Comparison of ENCODE assay signal across 8 cellular contexts in the genomic region with DNA sequence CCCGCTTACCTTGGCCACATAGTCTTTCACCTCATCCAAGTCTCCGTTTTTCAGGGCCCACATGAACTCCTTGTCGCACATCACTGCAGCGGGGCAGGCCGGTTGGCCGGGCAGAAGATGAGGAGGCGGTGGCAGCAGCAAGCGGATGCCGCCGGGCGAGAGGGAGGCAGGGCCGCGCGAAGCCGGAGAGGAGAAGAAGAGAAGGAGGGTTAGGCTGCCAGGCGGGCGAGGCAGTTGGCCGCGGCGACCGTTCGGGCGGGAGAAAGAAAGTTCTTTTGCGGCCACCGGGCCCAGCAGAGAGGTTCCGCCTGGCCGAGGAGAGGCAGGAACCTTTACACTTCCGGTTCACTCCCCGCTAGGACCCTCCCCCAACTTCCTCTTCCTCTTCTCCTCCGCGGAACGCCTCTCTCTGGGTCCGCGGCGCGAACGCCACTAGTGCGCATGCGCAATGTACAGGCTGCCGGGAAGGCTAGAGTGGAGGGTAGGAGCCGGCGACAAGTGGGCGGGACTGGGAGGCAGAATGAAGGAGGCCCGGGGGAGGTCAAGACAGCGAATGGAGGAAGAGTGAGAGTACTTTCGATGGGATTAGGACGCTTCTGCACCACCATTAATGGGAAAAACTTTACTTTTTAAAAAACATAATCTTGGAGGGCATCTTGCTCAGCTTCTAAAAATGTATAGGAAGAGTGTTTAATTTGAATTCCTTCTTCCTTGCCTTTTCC. TPM values are rescaled to one million over a fixed set of nuclear protein-coding genes. Genes with fewer than 3 reads are reported as not detected.
DNase-seq lines count a peak whose midpoint lies in the region; ATAC-seq and TF ChIP-seq lines count a peak whose summit lies in the region.

MTPN (minus strand) TSS at position 340 of the 722 bp plus-strand sequence; CDS start at position 81, 259 bp downstream.

- peak within 1 kb of the TSS; percentile 89 to 97 (median 94) for H3K4me3 ChIP-seq in spleen

- peak in 2 of 11 experiments; percentile 19 to 21 for TF ChIP-seq CTCF in spleen (IDR thresholded peaks at IDR 0.05 in 8 of 11, conservative IDR thresholded peaks at IDR 0.05 in 3 of 11)

- peaks cover 0 to 23% (median 0%) of the 10 kb centered on the region in 6 donors for H3K36me3 ChIP-seq in spleen

- intact Hi-C loops in spleen (cut with DNase I; ENCODE audit: low total_unique reads), result no loop called here

- peak in 2 of 3 donors; percentile 15 to 62 for TF ChIP-seq POLR2A in spleen (IDR thresholded peaks at IDR 0.05)

- peaks cover 46 to 93% (median 78%) of the 10 kb centered on the region in 6 donors for H3K4me1 ChIP-seq in spleen

- no peaks in the 10 kb centered on the region for H3K27me3 ChIP-seq in spleen (replicated peaks in 1 of 7)

- H3K9me3 ChIP-seq in spleen, result no peaks in the 10 kb centered on the region

- peak within 1 kb of the TSS; percentile 84 to 98 (median 96) for H3K27ac ChIP-seq in spleen

- ATAC-seq in GM19023 (IDR thresholded peaks at IDR 0.05; ENCODE audit: unreplicated experiment) (peak; percentile 64), HG03280 (IDR thresholded peaks at IDR 0.05; ENCODE audit: unreplicated experiment) (peak; percentile 59)

- DNase-seq in AG08396 (ENCODE audit: low spot score) (peak; percentile 96), NCI-H345 treated with DMSO at 0.1 percent for 48 hours (lab: John Stamatoyannopoulos, UW; ENCODE audit: unreplicated experiment) (peak; percentile 98), inferior parietal cortex (ENCODE audit: extremely low spot score) (peak; percentile 99), spleen (peak; percentile 100)
- DNase-seq in activated CD4-positive, CD25-positive, alpha-beta regulatory T cell (lab: John Stamatoyannopoulos, UW), result peak; percentile 87 to 95 (median 94)
- DNase-seq in central memory CD4-positive, alpha-beta T cell, result peak; percentile 98

- 0 to 1% (median 0%) methylated on average over 43 to 47 of the region's 47 CpGs for WGBS in spleen, 5 donors

RNA-seq across cellular contexts. Expression of gene MTPN, which starts in this region (rescaled TPM):
- 100 to 1,000 TPM; 154 to 192 (median 167) TPM for total RNA-seq in spleen
- 10 to 100 TPM; 43.2 to 90.4 (median 76.5) TPM for polyA plus RNA-seq in spleen

Comparison
In these comparisons a context has a peak if more than half of its experiments do, and no peak if none do; other contexts are left out.
1. Peak in every context shown above with its lines: DNase-seq, ATAC-seq, H3K4me3 ChIP-seq and H3K27ac ChIP-seq.